In the genomic region with DNA sequence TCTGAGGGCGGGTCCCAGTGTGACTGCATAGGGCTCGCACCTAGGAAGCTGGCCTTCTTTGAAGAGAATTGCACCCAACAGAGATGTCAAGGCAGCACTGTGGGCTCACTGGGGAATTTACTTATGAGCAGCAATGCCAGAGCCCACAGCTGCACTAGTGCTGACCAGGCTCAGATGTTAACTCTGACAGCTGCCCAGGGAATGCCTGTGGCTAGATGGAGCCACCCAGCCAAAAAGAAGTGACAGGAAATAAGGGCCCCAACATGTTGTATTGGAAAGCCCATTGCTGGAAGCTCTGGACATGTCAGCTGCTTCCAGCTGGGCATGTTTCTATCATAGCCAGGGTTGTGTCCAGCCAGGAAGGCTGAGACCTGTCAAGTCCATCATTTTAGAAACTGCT, we compare ENCODE assay signal across 13 cellular contexts.
"Had no signal": no experiment of that assay in that cellular context is flagged by ENCODE, and none has a peak within 500 bp of the region (broad histone marks: within the 10 kb centered on the region; RNA-seq: fewer than 3 reads in every experiment).

No MANE protein-coding gene starts in this region.

- H3K9me3 ChIP-seq: heart left ventricle, ovary, upper lobe of left lung had no signal

- H3K4me1 ChIP-seq: foreskin keratinocyte had no signal

- H3K27ac ChIP-seq: foreskin keratinocyte, heart left ventricle, ovary, upper lobe of left lung, VCaP had no signal

- H3K27me3 ChIP-seq: foreskin keratinocyte, heart left ventricle, ovary, upper lobe of left lung had no signal

- H3K4me3 ChIP-seq: heart left ventricle, ovary, upper lobe of left lung had no signal

- DNase-seq: activated CD8-positive, alpha-beta memory T cell treated with anti-CD3 and anti-CD28 coated beads, Interleukin-2, amount 50 U/mL, for 48 hours; activated CD8-positive, alpha-beta T cell treated with anti-CD3 and anti-CD28 coated beads for 36 hours; activated naive CD4-positive, alpha-beta T cell treated with anti-CD3 and anti-CD28 coated beads for 36 hours; dermis blood vessel endothelial cell; foreskin keratinocyte; mesendoderm; ovary; stimulated activated CD4-positive, alpha-beta T cell treated with anti-CD3 and anti-CD28 coated beads, Interleukin-15, amount 100 ng/mL, for 24 hours; stimulated activated CD4-positive, alpha-beta T cell treated with anti-CD3 and anti-CD28 coated beads, Interleukin-4, amount 100 ng/mL, for 24 hours; T-helper 1 cell; upper lobe of left lung had no signal

- H3K36me3 ChIP-seq: heart left ventricle, ovary, upper lobe of left lung had no signal
